24 cellular contexts compared by ENCODE assay signal in genomic region chr7:153446490-153446889, GRCh38.
"Had no signal": no experiment of that assay in that cellular context is flagged by ENCODE, and none has a peak within 500 bp of the region (broad histone marks: within the 10 kb centered on the region; RNA-seq: fewer than 3 reads in every experiment).

No MANE protein-coding gene starts in this region.

- H3K9me3 ChIP-seq: esophagus squamous epithelium, gastrocnemius medialis, heart right ventricle, left lung, lower lobe of right lung, mucosa of descending colon had no signal

- DNase-seq: dermis blood vessel endothelial cell; dorsolateral prefrontal cortex; effector CD4-positive, alpha-beta T cell; effector memory CD4-positive, alpha-beta T cell; endodermal cell; erythroblast; esophagus squamous epithelium; foreskin fibroblast; foreskin melanocyte; gastrocnemius medialis; glutamatergic neuron; head of caudate nucleus; heart right ventricle; hippocampal formation; left cardiac atrium; left lung; left ventricle myocardium superior; lower lobe of right lung; mesenchymal stem cell; mucosa of descending colon had no signal

- H3K27ac ChIP-seq: coronary artery, epithelial cell of prostate, esophagus squamous epithelium, gastrocnemius medialis, heart right ventricle, left lung, lower lobe of right lung had no signal

- H3K4me1 Mint-ChIP-seq: endodermal cell, mesothelial cell of epicardium had no signal

- H3K36me3 ChIP-seq: esophagus squamous epithelium, gastrocnemius medialis, heart right ventricle, left lung, lower lobe of right lung had no signal

- H3K27ac Mint-ChIP-seq: endodermal cell, mesothelial cell of epicardium had no signal

- H3K4me3 Mint-ChIP-seq: endodermal cell, mesothelial cell of epicardium had no signal

- H3K27me3 ChIP-seq: esophagus squamous epithelium, gastrocnemius medialis, left lung had no signal

- H3K4me1 ChIP-seq: gastrocnemius medialis, heart right ventricle, left lung, lower lobe of right lung had no signal

- H3K36me3 Mint-ChIP-seq: mesothelial cell of epicardium had no signal

- H3K4me3 ChIP-seq: coronary artery, dorsolateral prefrontal cortex, esophagus squamous epithelium, gastrocnemius medialis, heart right ventricle, left lung, lower lobe of right lung, mucosa of descending colon had no signal

- ATAC-seq: esophagus mucosa, gastrocnemius medialis, heart right ventricle, left cardiac atrium, left lung, left ventricle myocardium superior, lower lobe of right lung, mucosa of descending colon had no signal
